8 cellular contexts compared by ENCODE assay signal in genomic region chr22:24607429-24608111, GRCh38. TPM values are rescaled to one million over a fixed set of nuclear protein-coding genes. Genes with fewer than 3 reads are reported as not detected.
DNase-seq lines count a peak whose midpoint lies in the region; ATAC-seq and TF ChIP-seq lines count a peak whose summit lies in the region.
"Not testable (repeated sequence)": the region's sequence is repeated elsewhere in the genome, so short reads cannot be mapped to it uniquely, and the experiment has no call there.

No MANE protein-coding gene starts in this region.

- peak overlapping the region; percentile 70; the same call in 1 of the 2 replicates for H2AFZ ChIP-seq in OCI-LY3 (ENCODE audit: low read depth, low read length)

- peak overlapping the region; percentile 80 for H3K4me3 ChIP-seq in OCI-LY3 (ENCODE audit: low read length)
- H3K4me3 ChIP-seq in transverse colon = peak overlapping the region in 1 of 4 donors; percentile 26

- not testable (repeated sequence) for TF ChIP-seq POLR2A in transverse colon (IDR thresholded peaks at IDR 0.05)

- H3K4me1 ChIP-seq in OCI-LY3 (ENCODE audit: low read length) (peaks cover 12% of the 10 kb centered on the region), transverse colon (peaks cover 3 to 17% (median 8%) of the 10 kb centered on the region in 4 donors)

- not testable (repeated sequence) for H4K20me1 ChIP-seq in OCI-LY3 (ENCODE audit: insufficient read depth, low read length)

- peak; percentile 23 to 45 for DNase-seq in activated CD4-positive, alpha-beta T cell treated with anti-CD3 and anti-CD28 coated beads for 24 hours (ENCODE audit: low read depth in 2 of 2)
- peak; percentile 44 to 80 for DNase-seq in activated naive CD4-positive, alpha-beta T cell treated with anti-CD3 and anti-CD28 coated beads, Interleukin-2, amount 50 U/mL, for 72 hours (ENCODE audit: low spot score in 2 of 2)
- not testable (repeated sequence) for DNase-seq in left ventricle myocardium superior
- DNase-seq in stimulated activated CD4-positive, alpha-beta T cell treated with anti-CD3 and anti-CD28 coated beads, Interleukin-12 subunit alpha, Interleukin-12 subunit beta, amount 100 ng/mL, for 48 hours (ENCODE audit: low read depth in 2 of 3, low spot score in 1 of 3) = peak; percentile 46 to 67 (median 58)
- DNase-seq in transverse colon = peak; percentile 56

- H3K27ac Mint-ChIP-seq in activated naive CD4-positive, alpha-beta T cell treated with anti-CD3 and anti-CD28 coated beads, Interleukin-2, amount 50 U/mL, for 72 hours = peak overlapping the region; percentile 93 to 95

- ATAC-seq in GM18498 (IDR thresholded peaks at IDR 0.05; ENCODE audit: unreplicated experiment) = peak; percentile 68
- ATAC-seq in HG02763 (IDR thresholded peaks at IDR 0.05; ENCODE audit: unreplicated experiment) = peak; percentile 68
- ATAC-seq in activated naive CD4-positive, alpha-beta T cell treated with anti-CD3 and anti-CD28 coated beads, Interleukin-2, amount 50 U/mL, for 72 hours = peak; percentile 66 to 89
- peak; percentile 30 for ATAC-seq in left ventricle myocardium superior

- peak overlapping the region; percentile 79 for H3K27ac ChIP-seq in OCI-LY3 (ENCODE audit: low read length)
- H3K27ac ChIP-seq in transverse colon = peak overlapping the region in 1 of 4 donors; percentile 31

- H3K4me2 ChIP-seq in OCI-LY3 (ENCODE audit: low read length) = peak overlapping the region; percentile 89

- not testable (repeated sequence) for H3K9me3 ChIP-seq in OCI-LY3 (ENCODE audit: insufficient read depth, low read length); transverse colon

- not testable (repeated sequence) for TF ChIP-seq EP300 in transverse colon (IDR thresholded peaks at IDR 0.05; ENCODE audit: low read depth)

- WGBS in transverse colon (ENCODE audit: low coverage in 1 of 2), 2 donors = 49% methylated on average over 18 of the region's 18 CpGs; no CpG with 5 or more reads in 1 of the 2 donors

- peak overlapping the region; percentile 92 for H3K9ac ChIP-seq in OCI-LY3 (ENCODE audit: low read length)

- H3K27me3 ChIP-seq in OCI-LY3 (ENCODE audit: low read depth, low read length); transverse colon: not testable (repeated sequence)

- intact Hi-C loops in left ventricle myocardium superior (cut with micrococcal nuclease); transverse colon (cut with DNase I; ENCODE audit: low total_unique reads): not testable (repeated sequence)

- H3K36me3 ChIP-seq in OCI-LY3 (replicated peaks; ENCODE audit: low read depth, low read length); transverse colon: not testable (repeated sequence)

- in situ Hi-C loops in transverse colon (cut with MboI; ENCODE audit: low pct_ligation_motif_present in 1 of 4, low pct_unique_long_range_greater_than_20kb in 1 of 4, low sequenced_read_pairs in 3 of 4) = not testable (repeated sequence)

- H3K36me3 Mint-ChIP-seq in activated naive CD4-positive, alpha-beta T cell treated with anti-CD3 and anti-CD28 coated beads, Interleukin-2, amount 50 U/mL, for 72 hours = not testable (repeated sequence)

- not testable (repeated sequence) for TF ChIP-seq CTCF in OCI-LY3 (IDR thresholded peaks at IDR 0.05; ENCODE audit: low read depth, low read length); transverse colon (IDR thresholded peaks at IDR 0.05)

- peaks cover 18% of the 10 kb centered on the region for H3K79me2 ChIP-seq in OCI-LY3 (ENCODE audit: low read length)

- H3K9me3 Mint-ChIP-seq in activated naive CD4-positive, alpha-beta T cell treated with anti-CD3 and anti-CD28 coated beads, Interleukin-2, amount 50 U/mL, for 72 hours = not testable (repeated sequence)

RNA-seq across cellular contexts. Expression of gene GGT1, which starts 4.6 kb away (rescaled TPM):
- 10 to 100 TPM; 31.3 to 48.4 TPM for total RNA-seq in activated naive CD4-positive, alpha-beta T cell treated with anti-CD3 and anti-CD28 coated beads, Interleukin-2, amount 50 U/mL, for 72 hours
- total RNA-seq in left ventricle myocardium superior (1.2 TPM), transverse colon (100 to 1,000 TPM in 1 of 4 donors, 10 to 100 TPM in 3; 52.4 to 167 (median 77.1) TPM)

RNA-seq across cellular contexts. Expression of gene LRRC75B, which starts 14.7 kb away (rescaled TPM):
- total RNA-seq in activated naive CD4-positive, alpha-beta T cell treated with anti-CD3 and anti-CD28 coated beads, Interleukin-2, amount 50 U/mL, for 72 hours = 1 to 10 TPM in 1 of 2 donors, under 1 TPM in 1; 0.91 to 1.1 TPM
- 6.9 TPM for total RNA-seq in left ventricle myocardium superior
- total RNA-seq in transverse colon = 10 to 100 TPM; 13.3 to 20.6 (median 16.6) TPM

RNA-seq across cellular contexts. Expression of gene SNRPD3, which starts 51.8 kb away (rescaled TPM):
- 100 to 1,000 TPM; 115 to 138 TPM for total RNA-seq in activated naive CD4-positive, alpha-beta T cell treated with anti-CD3 and anti-CD28 coated beads, Interleukin-2, amount 50 U/mL, for 72 hours
- total RNA-seq in left ventricle myocardium superior (73.7 TPM), transverse colon (100 to 1,000 TPM in 2 of 4 donors, 10 to 100 TPM in 2; 21.3 to 127 (median 93.8) TPM)

RNA-seq across cellular contexts. Expression of gene GUCD1, which starts 52.6 kb away (rescaled TPM):
- total RNA-seq in activated naive CD4-positive, alpha-beta T cell treated with anti-CD3 and anti-CD28 coated beads, Interleukin-2, amount 50 U/mL, for 72 hours = 100 to 1,000 TPM; 106 to 137 TPM
- 275 TPM for total RNA-seq in left ventricle myocardium superior
- 100 to 1,000 TPM in 3 of 4 donors, 10 to 100 TPM in 1; 56.7 to 498 (median 277) TPM for total RNA-seq in transverse colon

Comparison
In these comparisons a context has a peak if more than half of its experiments do, and no peak if none do; other contexts are left out.
1. RNA of gene GGT1, which starts 4.6 kb away (total RNA-seq): 52.4 to 167 TPM in transverse colon and 31.3 to 48.4 TPM in activated naive CD4-positive, alpha-beta T cell treated with anti-CD3 and anti-CD28 coated beads, Interleukin-2, amount 50 U/mL, for 72 hours; 1.2 TPM in left ventricle myocardium superior (single experiment); every median in the first group is over 10 times any median in the second.
2. Peak in every context shown above with its lines, with median percentiles within 50 percentile points of each other: ATAC-seq.